14 cellular contexts compared by ENCODE assay signal in the genomic region with DNA sequence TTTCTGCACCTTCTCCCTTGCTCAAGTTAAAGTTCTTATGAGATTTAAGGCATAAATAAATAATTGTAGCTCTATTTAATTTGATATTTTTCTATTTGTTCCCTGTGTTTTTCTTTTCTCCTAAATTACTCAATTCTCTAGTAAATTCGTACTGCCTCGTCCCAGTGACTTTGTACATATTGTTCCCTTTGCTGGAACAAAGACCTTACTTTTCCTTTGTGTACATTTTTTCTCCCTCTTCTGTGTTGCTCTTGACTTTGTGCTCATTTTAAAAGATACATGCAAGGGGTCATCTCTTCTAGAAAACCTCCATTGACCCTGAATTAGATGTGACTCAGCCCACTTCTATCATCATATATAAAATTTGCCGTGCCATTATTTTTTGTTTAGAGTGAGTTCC.
"Had no signal": no experiment of that assay in that cellular context is flagged by ENCODE, and none has a peak within 500 bp of the region (broad histone marks: within the 10 kb centered on the region; RNA-seq: fewer than 3 reads in every experiment).

No MANE protein-coding gene starts in this region.

- FAIRE-seq: endometrium, kidney had no signal

- H3K27me3 Mint-ChIP-seq: activated CD4-positive, alpha-beta T cell treated with anti-CD3 and anti-CD28 coated beads, Interleukin-2, amount 10 ng/mL, durations not matched to agents 24 days and 14 days; stimulated activated naive CD8-positive, alpha-beta T cell treated with anti-CD3 and anti-CD28 coated beads, Interleukin-15, amount 100 ng/mL, for 72 hours had no signal

- H3K9me3 ChIP-seq: ascending aorta, breast epithelium, sigmoid colon, spleen, uterus had no signal

- H3K36me3 ChIP-seq: ascending aorta, breast epithelium, sigmoid colon, uterus had no signal

- H3K27ac ChIP-seq: ascending aorta, breast epithelium, sigmoid colon, spleen, uterus had no signal

- H3K4me1 ChIP-seq: breast epithelium had no signal

- H3K27me3 ChIP-seq: ascending aorta, breast epithelium, sigmoid colon, spleen, uterus had no signal

- H3K27ac Mint-ChIP-seq: activated CD4-positive, alpha-beta T cell treated with anti-CD3 and anti-CD28 coated beads, Interleukin-2, amount 10 ng/mL, durations not matched to agents 24 days and 14 days; activated T-cell treated with anti-CD3 and anti-CD28 coated beads, Interleukin-2, amount 50 U/mL, for 72 hours; T-helper 1 cell treated with Interleukin-12 subunit alpha and Interleukin-12 subunit beta and Interleukin-4 antibody, amounts not matched to agents 30 μg/mL and 1 μg/mL, for 36 hours had no signal

- H3K4me3 Mint-ChIP-seq: activated CD4-positive, alpha-beta T cell treated with anti-CD3 and anti-CD28 coated beads, Interleukin-2, amount 10 ng/mL, durations not matched to agents 24 days and 14 days; activated T-cell treated with anti-CD3 and anti-CD28 coated beads, Interleukin-2, amount 50 U/mL, for 72 hours; stimulated activated naive CD8-positive, alpha-beta T cell treated with anti-CD3 and anti-CD28 coated beads, Interleukin-15, amount 100 ng/mL, for 72 hours; T-helper 1 cell treated with Interleukin-12 subunit alpha and Interleukin-12 subunit beta and Interleukin-4 antibody, amounts not matched to agents 30 μg/mL and 1 μg/mL, for 36 hours had no signal

- H3K9me3 Mint-ChIP-seq: activated CD4-positive, alpha-beta T cell treated with anti-CD3 and anti-CD28 coated beads, Interleukin-2, amount 10 ng/mL, durations not matched to agents 24 days and 14 days; activated T-cell treated with anti-CD3 and anti-CD28 coated beads, Interleukin-2, amount 50 U/mL, for 72 hours; stimulated activated naive CD8-positive, alpha-beta T cell treated with anti-CD3 and anti-CD28 coated beads, Interleukin-15, amount 100 ng/mL, for 72 hours; T-helper 1 cell treated with Interleukin-12 subunit alpha and Interleukin-12 subunit beta and Interleukin-4 antibody, amounts not matched to agents 30 μg/mL and 1 μg/mL, for 36 hours had no signal

- H3K4me3 ChIP-seq: ascending aorta, breast epithelium, sigmoid colon, spleen, uterus had no signal

- DNase-seq: activated CD4-positive, alpha-beta T cell treated with anti-CD3 and anti-CD28 coated beads, Interleukin-2, amount 10 ng/mL, durations not matched to agents 24 days and 14 days; activated CD4-positive, CD25-positive, alpha-beta regulatory T cell; activated CD8-positive, alpha-beta memory T cell treated with anti-CD3 and anti-CD28 coated beads, Interleukin-2, amount 50 U/mL, for 48 hours; activated T-cell treated with anti-CD3 and anti-CD28 coated beads, Interleukin-2, amount 50 U/mL, for 72 hours; kidney; mesendoderm; sigmoid colon; spleen; stimulated activated naive CD8-positive, alpha-beta T cell treated with anti-CD3 and anti-CD28 coated beads, Interleukin-15, amount 100 ng/mL, for 72 hours; uterus had no signal

- ATAC-seq: activated T-cell treated with anti-CD3 and anti-CD28 coated beads, Interleukin-2, amount 50 U/mL, for 72 hours; stimulated activated naive CD8-positive, alpha-beta T cell treated with anti-CD3 and anti-CD28 coated beads, Interleukin-15, amount 100 ng/mL, for 72 hours had no signal
